Comparison of ENCODE assay signal across 8 cellular contexts in the genomic region with DNA sequence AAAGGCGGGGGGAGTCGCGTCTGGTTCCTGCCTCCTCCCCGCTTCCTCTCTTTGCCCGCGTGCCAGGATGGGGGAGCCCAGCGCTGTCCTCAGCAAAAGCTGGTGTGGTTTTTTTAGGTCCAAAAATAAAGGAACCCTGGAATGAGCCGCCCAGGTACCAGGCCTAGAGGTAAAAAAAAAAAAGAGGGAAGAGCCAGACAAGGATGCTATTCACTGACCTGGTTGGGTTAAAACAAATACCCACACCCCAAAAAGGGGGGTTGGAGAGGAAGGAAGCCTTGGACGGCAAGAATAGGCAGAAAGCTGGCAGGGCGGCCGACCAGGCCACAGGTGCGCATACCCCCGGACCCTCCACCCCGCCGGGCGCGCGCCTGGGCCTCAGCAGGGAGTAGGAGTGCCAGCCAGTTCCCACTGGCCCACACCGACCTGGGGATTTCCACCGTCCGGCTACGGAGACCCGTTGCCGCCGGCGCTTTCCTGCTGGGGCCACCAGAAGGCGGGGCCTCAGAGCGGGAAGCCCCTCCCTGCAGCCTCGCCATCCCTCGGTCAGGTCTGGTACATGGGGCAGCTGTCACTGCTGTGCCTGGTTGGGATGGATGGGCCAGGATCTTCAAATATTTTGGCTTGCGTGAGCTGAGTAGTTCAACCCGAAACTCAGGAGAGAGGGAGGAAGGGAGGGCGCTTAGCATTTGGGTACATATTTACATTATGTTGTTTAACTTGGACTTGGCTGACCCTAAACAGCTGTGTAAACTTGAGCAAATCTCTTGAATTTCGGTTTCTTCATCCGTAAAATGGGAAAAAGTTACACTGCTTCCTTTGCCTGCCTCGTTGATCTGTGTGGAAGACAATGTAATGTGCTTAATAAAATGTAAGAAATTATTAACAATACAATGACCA.
DNase-seq lines count a peak whose midpoint lies in the region; ATAC-seq and TF ChIP-seq lines count a peak whose summit lies in the region.

No MANE protein-coding gene starts in this region.

- peak overlapping the region; percentile 67 for H3K4me3 ChIP-seq in WI38 (ENCODE audit: low read depth, low read length)

- DNase-seq in 8988T, result peak; percentile 92
- DNase-seq in NCI-H2081 treated with DMSO at 0.1 percent for 48 hours (lab: John Stamatoyannopoulos, UW), result peak; percentile 82
- peak; percentile 74 for DNase-seq in central memory CD4-positive, alpha-beta T cell
- DNase-seq in kidney glomerular epithelial cell (lab: John Stamatoyannopoulos, UW), result peak; percentile 79
- peak; percentile 58 to 76 for DNase-seq in stimulated activated CD4-positive, alpha-beta T cell treated with anti-CD3 and anti-CD28 coated beads, Interleukin-1b, Interleukin-23, amount 100 ng/mL, for 4 hours (ENCODE audit: low read depth in 2 of 2)

- ATAC-seq in GM18517 (IDR thresholded peaks at IDR 0.05; ENCODE audit: unreplicated experiment), result peak; percentile 64
- ATAC-seq in HG02973 (IDR thresholded peaks at IDR 0.05; ENCODE audit: unreplicated experiment), result peak; percentile 71

- no peak for TF ChIP-seq CTCF in WI38 (IDR thresholded peaks at IDR 0.05; ENCODE audit: low read depth, low read length)

Comparison
In these comparisons a context has a peak if more than half of its experiments do, and no peak if none do; other contexts are left out.
1. Peak in every context shown above with its lines: DNase-seq, ATAC-seq and H3K4me3 ChIP-seq.